In the genomic region with DNA sequence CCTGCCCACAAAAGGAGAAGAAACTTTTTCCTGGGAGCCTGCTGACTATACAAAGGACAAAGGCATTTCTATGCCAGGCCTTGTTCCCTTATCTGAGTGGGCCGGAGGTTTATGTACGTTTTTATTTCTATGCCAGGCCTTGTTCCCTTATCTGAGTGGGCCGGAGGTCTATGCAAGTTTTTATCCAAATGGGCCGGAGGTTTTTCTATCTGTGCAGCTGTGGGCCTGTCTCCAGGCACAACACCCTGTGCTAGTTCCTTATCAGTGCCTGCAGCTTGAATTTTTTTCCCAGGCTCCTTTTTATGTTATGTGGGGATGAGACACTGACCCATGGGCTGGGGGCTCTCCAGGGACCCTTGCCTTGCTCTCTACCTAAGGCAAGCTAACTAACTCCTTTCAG, we compare ENCODE assay signal across 1 cellular context.
TF ChIP-seq lines count a peak whose summit lies in the region.

No MANE protein-coding gene starts in this region.

TF ChIP-seq in K562, 482 proteins besides CTCF, POLR2A, EP300 and RAD21 (continued from another document):
- TF ChIP-seq NCOR1 (IDR thresholded peaks at IDR 0.05): peak; percentile 89
- TF ChIP-seq ZNF518B (CRISPR knock-in tag; IDR thresholded peaks at IDR 0.05): no peak
- no peak for TF ChIP-seq XRCC4 (IDR thresholded peaks at IDR 0.05; ENCODE audit: extremely low read depth, insufficient read depth, insufficient read length)
- TF ChIP-seq KDM4B (IDR thresholded peaks at IDR 0.05; ENCODE audit: borderline replicate concordance in 2 of 2, low read depth in 1 of 2): no peak
- TF ChIP-seq POLR3A (IDR thresholded peaks at IDR 0.05; ENCODE audit: borderline replicate concordance, extremely low read depth, insufficient read depth, insufficient read length): no peak
